In genomic region chr3:14701676-14702075, GRCh38 we compare ENCODE assay signal across 28 cellular contexts. TPM values are rescaled to one million over a fixed set of nuclear protein-coding genes. Genes with fewer than 3 reads are reported as not detected.
A peak's percentile ranks its signal among the peaks of the same experiment; 100 is the strongest.
DNase-seq lines count a peak whose midpoint lies in the region; ATAC-seq, FAIRE-seq and TF ChIP-seq lines count a peak whose summit lies in the region.
"Had no signal": no experiment of that assay in that cellular context is flagged by ENCODE, and none has a peak within 500 bp of the region (broad histone marks: within the 10 kb centered on the region; RNA-seq: fewer than 3 reads in every experiment).

No MANE protein-coding gene starts in this region.

- H3K4me3 ChIP-seq in PC-3 (ENCODE audit: low read length) (no peak overlapping the region), bronchial epithelial cell (ENCODE audit: low read depth, low read length) (no peak overlapping the region)
- H3K4me3 ChIP-seq: A549; BLaER1 treated with 17β-estradiol and CSF1 and Interleukin-3, amounts not matched to agents 10 nM and 100 nM; HAP-1 had no signal

- no peak for TF ChIP-seq CTCF in PC-3 (conservative IDR thresholded peaks at IDR 0.05; ENCODE audit: low read depth, low read length)
- no peak for TF ChIP-seq CTCF in bronchial epithelial cell (IDR thresholded peaks at IDR 0.05; ENCODE audit: insufficient read depth, low read length, severe bottlenecking)
- no peak for TF ChIP-seq CTCF in osteocyte (IDR thresholded peaks at IDR 0.05)

- no peaks in the 10 kb centered on the region for H3K79me2 ChIP-seq in PC-3 (ENCODE audit: low read length)

- no peaks in the 10 kb centered on the region for H3K4me1 Mint-ChIP-seq in osteocyte (ENCODE audit: unreplicated experiment)
- no peaks in the 10 kb centered on the region for H3K4me1 Mint-ChIP-seq in stimulated activated effector memory CD8-positive, alpha-beta T cell treated with anti-CD3 and anti-CD28 coated beads, Interleukin-12 subunit alpha, Interleukin-12 subunit beta, amount 100 ng/mL, for 72 hours
- H3K4me1 Mint-ChIP-seq in activated naive CD8-positive, alpha-beta T cell treated with anti-CD3 and anti-CD28 coated beads, Interleukin-2, amount 50 U/mL, for 24 hours: no peaks in the 10 kb centered on the region
- H3K4me1 Mint-ChIP-seq: CD14-positive monocyte; CD8-positive, alpha-beta memory T cell had no signal

- no peaks in the 10 kb centered on the region for H3K9me2 ChIP-seq in PC-3 (replicated peaks; ENCODE audit: low read length)

- peak; percentile 61 for ATAC-seq in PC-3
- ATAC-seq in stimulated activated effector memory CD8-positive, alpha-beta T cell treated with anti-CD3 and anti-CD28 coated beads, Interleukin-12 subunit alpha, Interleukin-12 subunit beta, amount 100 ng/mL, for 72 hours: peak; percentile 25
- ATAC-seq in activated naive CD8-positive, alpha-beta T cell treated with anti-CD3 and anti-CD28 coated beads, Interleukin-2, amount 50 U/mL, for 24 hours: no peak
- ATAC-seq: A549 had no signal

- POLR2A ChIA-PET in PC-3 (lab: Charles Lee; ENCODE audit: unreplicated experiment): no interaction called here

- H3K4me2 ChIP-seq in PC-3 (ENCODE audit: low read length): no peak overlapping the region
- H3K4me2 ChIP-seq: A549; BLaER1 treated with 17β-estradiol and CSF1 and Interleukin-3, amounts not matched to agents 10 nM and 100 nM had no signal

- CTCF ChIA-PET in PC-3 (lab: Charles Lee): no interaction called here

- no peak for FAIRE-seq in bronchial epithelial cell (lab: Jason Lieb, UNC)
- FAIRE-seq: A549, D721Med, GM12891, GM18507, H54 had no signal

- no peak overlapping the region for H3K4me3 Mint-ChIP-seq in osteocyte (ENCODE audit: unreplicated experiment)
- H3K4me3 Mint-ChIP-seq in stimulated activated effector memory CD8-positive, alpha-beta T cell treated with anti-CD3 and anti-CD28 coated beads, Interleukin-12 subunit alpha, Interleukin-12 subunit beta, amount 100 ng/mL, for 72 hours: no peak overlapping the region
- H3K4me3 Mint-ChIP-seq in activated naive CD8-positive, alpha-beta T cell treated with anti-CD3 and anti-CD28 coated beads, Interleukin-2, amount 50 U/mL, for 24 hours: no peak overlapping the region
- H3K4me3 Mint-ChIP-seq: CD14-positive monocyte; CD4-positive, alpha-beta T cell; CD8-positive, alpha-beta memory T cell; HFFc6 had no signal

- H3K27me3 Mint-ChIP-seq in osteocyte (ENCODE audit: unreplicated experiment): peaks cover 9% of the 10 kb centered on the region
- H3K27me3 Mint-ChIP-seq in activated naive CD8-positive, alpha-beta T cell treated with anti-CD3 and anti-CD28 coated beads, Interleukin-2, amount 50 U/mL, for 24 hours: no peaks in the 10 kb centered on the region
- H3K27me3 Mint-ChIP-seq: CD4-positive, alpha-beta T cell had no signal

- H3K27me3 ChIP-seq in PC-3 (ENCODE audit: low read length) (no peaks in the 10 kb centered on the region), bronchial epithelial cell (ENCODE audit: control insufficient read depth, insufficient read depth, low read length) (no peaks in the 10 kb centered on the region)
- H3K27me3 ChIP-seq: BE2C; BLaER1 treated with 17β-estradiol and CSF1 and Interleukin-3, amounts not matched to agents 10 nM and 100 nM had no signal

- no peak overlapping the region for H3K27ac ChIP-seq in PC-3 (ENCODE audit: low read length)
- H3K27ac ChIP-seq: A549; BLaER1 treated with 17β-estradiol and CSF1 and Interleukin-3, amounts not matched to agents 10 nM and 100 nM had no signal

- no peak overlapping the region for H3K9ac ChIP-seq in PC-3 (ENCODE audit: low read length)
- H3K9ac ChIP-seq: BLaER1 treated with 17β-estradiol and CSF1 and Interleukin-3, amounts not matched to agents 10 nM and 100 nM had no signal

- no peaks in the 10 kb centered on the region for H3K9me3 ChIP-seq in PC-3 (ENCODE audit: low read length)
- H3K9me3 ChIP-seq: A549; BE2C; BLaER1 treated with 17β-estradiol and CSF1 and Interleukin-3, amounts not matched to agents 10 nM and 100 nM; HAP-1 had no signal

- peak; percentile 53 for DNase-seq in PC-3
- DNase-seq in bronchial epithelial cell (ENCODE audit: low read depth): peak; percentile 33
- peak; percentile 53 for DNase-seq in osteocyte (ENCODE audit: extremely low spot score, unreplicated experiment)
- DNase-seq in stimulated activated effector memory CD8-positive, alpha-beta T cell treated with anti-CD3 and anti-CD28 coated beads, Interleukin-12 subunit alpha, Interleukin-12 subunit beta, amount 100 ng/mL, for 72 hours (ENCODE audit: low spot score in 2 of 2): no peak
- DNase-seq in activated naive CD8-positive, alpha-beta T cell treated with anti-CD3 and anti-CD28 coated beads, Interleukin-2, amount 50 U/mL, for 24 hours: no peak
- DNase-seq in T1000 (lab: John Stamatoyannopoulos, UW): no peak
- no peak for DNase-seq in SHP77 treated with DMSO at 0.1 percent for 48 hours (lab: John Stamatoyannopoulos, UW)
- DNase-seq: 8988T; ACHN; AML-193; BE2C; CD4-positive, alpha-beta T cell; CD8-positive, alpha-beta memory T cell; DMS 273 treated with DMSO at 0.1 percent for 48 hours; DMS79; EL; GF-D8; GOT3; HFFc6 had no signal

- no peaks in the 10 kb centered on the region for H3K36me3 Mint-ChIP-seq in osteocyte (ENCODE audit: unreplicated experiment)
- no peaks in the 10 kb centered on the region for H3K36me3 Mint-ChIP-seq in stimulated activated effector memory CD8-positive, alpha-beta T cell treated with anti-CD3 and anti-CD28 coated beads, Interleukin-12 subunit alpha, Interleukin-12 subunit beta, amount 100 ng/mL, for 72 hours
- H3K36me3 Mint-ChIP-seq in activated naive CD8-positive, alpha-beta T cell treated with anti-CD3 and anti-CD28 coated beads, Interleukin-2, amount 50 U/mL, for 24 hours (ENCODE audit: low read depth): peaks cover 5% of the 10 kb centered on the region
- H3K36me3 Mint-ChIP-seq: CD14-positive monocyte had no signal

- intact Hi-C loops in PC-3 (cut with micrococcal nuclease): no loop called here

- no peak overlapping the region for H3K27ac Mint-ChIP-seq in osteocyte (ENCODE audit: unreplicated experiment)
- H3K27ac Mint-ChIP-seq in stimulated activated effector memory CD8-positive, alpha-beta T cell treated with anti-CD3 and anti-CD28 coated beads, Interleukin-12 subunit alpha, Interleukin-12 subunit beta, amount 100 ng/mL, for 72 hours: no peak overlapping the region
- no peak overlapping the region for H3K27ac Mint-ChIP-seq in activated naive CD8-positive, alpha-beta T cell treated with anti-CD3 and anti-CD28 coated beads, Interleukin-2, amount 50 U/mL, for 24 hours
- H3K27ac Mint-ChIP-seq: CD4-positive, alpha-beta T cell; CD8-positive, alpha-beta memory T cell; HFFc6 had no signal

- H3K9me3 Mint-ChIP-seq in osteocyte (ENCODE audit: unreplicated experiment): no peaks in the 10 kb centered on the region
- H3K9me3 Mint-ChIP-seq in stimulated activated effector memory CD8-positive, alpha-beta T cell treated with anti-CD3 and anti-CD28 coated beads, Interleukin-12 subunit alpha, Interleukin-12 subunit beta, amount 100 ng/mL, for 72 hours: peaks cover 3% of the 10 kb centered on the region
- H3K9me3 Mint-ChIP-seq in activated naive CD8-positive, alpha-beta T cell treated with anti-CD3 and anti-CD28 coated beads, Interleukin-2, amount 50 U/mL, for 24 hours: no peaks in the 10 kb centered on the region
- H3K9me3 Mint-ChIP-seq: CD4-positive, alpha-beta T cell; HFFc6 had no signal

- no peaks in the 10 kb centered on the region for H3K36me3 ChIP-seq in PC-3 (ENCODE audit: low read depth, low read length)
- no peaks in the 10 kb centered on the region for H3K36me3 ChIP-seq in bronchial epithelial cell (ENCODE audit: control insufficient read depth, insufficient read depth, low read length)
- H3K36me3 ChIP-seq: BE2C; BLaER1 treated with 17β-estradiol and CSF1 and Interleukin-3, amounts not matched to agents 10 nM and 100 nM; HAP-1 had no signal

- H3K4me1 ChIP-seq in PC-3 (ENCODE audit: insufficient read depth, low read length): no peaks in the 10 kb centered on the region
- H3K4me1 ChIP-seq: A549, BE2C, HAP-1 had no signal

- H2AFZ ChIP-seq in PC-3 (ENCODE audit: low read length): no peak overlapping the region

- BruUV-seq in PC-3 (replicated peaks; lab: Mats Ljungman, UMichigan): no TSS peak

- no peaks in the 10 kb centered on the region for H3F3A ChIP-seq in PC-3 (ENCODE audit: low read length, unreplicated experiment)

- H4K20me1 ChIP-seq in PC-3 (ENCODE audit: low read length): no peaks in the 10 kb centered on the region
- H4K20me1 ChIP-seq: BLaER1 treated with 17β-estradiol and CSF1 and Interleukin-3, amounts not matched to agents 10 nM and 100 nM had no signal

RNA-seq across cellular contexts. Expression of gene C3orf20, which starts 26.7 kb away (rescaled TPM):
- total RNA-seq in PC-3 (2014; rRNA removed): not detected in 2 replicates
- total RNA-seq in bronchial epithelial cell: under 0.01 TPM in 1 of 2 replicates, not detected in the other
- not detected in 2 replicates for total RNA-seq in osteocyte
- total RNA-seq: G401, HFFc6 had no signal

RNA-seq across cellular contexts. Expression of gene CCDC174, which starts 50.1 kb away (rescaled TPM):
- total RNA-seq in PC-3 (2014; rRNA removed) (8.2 and 16.1 TPM in 2 replicates), bronchial epithelial cell (5.8 and 8.7 TPM in 2 replicates), osteocyte (18.4 and 20.4 TPM in 2 replicates)

Comparison
In these comparisons a context has a peak if more than half of its experiments do, and no peak if none do; other contexts are left out.
1. DNase-seq: peak in PC-3 (single experiment), bronchial epithelial cell (single experiment) and osteocyte (single experiment); none in stimulated activated effector memory CD8-positive, alpha-beta T cell treated with anti-CD3 and anti-CD28 coated beads, Interleukin-12 subunit alpha, Interleukin-12 subunit beta, amount 100 ng/mL, for 72 hours (0 of 2), activated naive CD8-positive, alpha-beta T cell treated with anti-CD3 and anti-CD28 coated beads, Interleukin-2, amount 50 U/mL, for 24 hours (single experiment), T1000 (single experiment) and SHP77 treated with DMSO at 0.1 percent for 48 hours (single experiment).